11 cellular contexts compared by ENCODE assay signal in the genomic region with DNA sequence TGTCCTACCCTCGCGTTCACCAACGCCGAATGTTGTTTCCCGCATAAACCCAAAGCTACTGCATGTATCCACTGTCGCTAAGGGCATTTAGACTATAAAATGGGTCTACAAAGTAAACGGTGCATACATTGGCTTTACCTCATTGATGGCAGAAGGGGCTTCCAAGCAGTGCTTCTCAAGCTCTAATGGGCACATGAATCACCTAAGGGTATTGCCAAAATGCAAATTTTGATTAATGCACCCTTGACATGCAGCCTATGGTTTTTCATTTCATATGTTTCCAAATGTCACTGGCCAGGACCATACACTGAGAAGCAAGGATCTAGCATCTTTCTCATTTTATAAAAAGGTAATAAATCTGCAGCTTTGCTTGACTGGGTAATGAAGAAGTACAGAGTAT. TPM values are rescaled to one million over a fixed set of nuclear protein-coding genes. Genes with fewer than 3 reads are reported as not detected.
"Had no signal": no experiment of that assay in that cellular context is flagged by ENCODE, and none has a peak within 500 bp of the region (broad histone marks: within the 10 kb centered on the region; RNA-seq: fewer than 3 reads in every experiment).

No MANE protein-coding gene starts in this region.

- H3K9me3 ChIP-seq: HAP-1 had no signal

- H3K4me3 Mint-ChIP-seq: GM23338, H9, HFFc6 had no signal

- DNase-seq: GM23248, GOT3, H7, H9, HCEC 1CT, HFFc6 had no signal

- H3K27ac Mint-ChIP-seq: GM23338, H9, HFFc6 had no signal

- H3K36me3 ChIP-seq: HAP-1 had no signal

- H3K9ac ChIP-seq: GM23248 had no signal

- H3K4me1 ChIP-seq: HAP-1 had no signal

- H2AFZ ChIP-seq: GM23248, GM23338 had no signal

- ATAC-seq: GM23338, HCT116 had no signal

- H3K4me1 Mint-ChIP-seq: GM23338, H9 had no signal

- H3K4me2 ChIP-seq: GM23338 had no signal

- H3K4me3 ChIP-seq: GM23248, GM23338, HAP-1 had no signal

- H3K27ac ChIP-seq: GM23248 had no signal

RNA-seq across cellular contexts. Expression of a gene that starts 2.7 kb away (rescaled TPM):
- total RNA-seq: GM23248, GM23338, H1, H4, H7, H9, HFFc6 had no signal
- polyA plus RNA-seq: GM23248, GM23338, H1 had no signal

RNA-seq across cellular contexts. Expression of a gene that starts 24.7 kb away (rescaled TPM):
- total RNA-seq: GM23248, H1, H4, H7, H9, HFFc6 had no signal
- polyA plus RNA-seq: GM23248, GM23338, H1 had no signal

RNA-seq across cellular contexts. Expression of a gene that starts 34.2 kb away (rescaled TPM):
- total RNA-seq: GM23248, GM23338, H1, H4, H7, H9, HFFc6 had no signal
- polyA plus RNA-seq: GM23248, H1 had no signal

RNA-seq across cellular contexts. Expression of a gene that starts 34.2 kb away (rescaled TPM):
- total RNA-seq: GM23248, GM23338, H1, H4, H7, H9, HFFc6 had no signal
- polyA plus RNA-seq: GM23248, GM23338, H1 had no signal

RNA-seq across cellular contexts. Expression of a gene that starts 46.6 kb away (rescaled TPM):
- total RNA-seq: GM23248, GM23338, H1, H4, H7, H9, HFFc6 had no signal
- polyA plus RNA-seq: GM23248, H1 had no signal
